In the genomic region with DNA sequence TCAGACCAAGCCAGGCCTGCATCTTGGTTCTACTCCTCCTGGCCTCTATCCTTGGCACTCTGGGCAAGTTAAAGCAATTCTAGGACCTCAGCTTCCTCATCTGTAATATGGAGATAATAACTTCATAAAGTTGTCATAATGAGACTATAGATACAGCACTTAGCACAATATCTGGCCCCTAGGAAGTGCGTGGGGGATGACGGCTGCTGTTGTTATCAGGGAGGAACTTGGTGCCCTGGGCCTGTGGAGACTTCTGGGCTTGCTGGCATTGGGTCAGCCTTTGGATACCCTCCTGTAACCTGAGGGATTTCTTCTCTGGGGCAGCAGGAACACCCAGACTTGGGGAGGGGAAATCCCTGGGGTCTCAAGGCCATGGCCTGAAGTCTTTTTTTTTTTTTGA, we compare ENCODE assay signal across 16 cellular contexts.
"Had no signal": no experiment of that assay in that cellular context is flagged by ENCODE, and none has a peak within 500 bp of the region (broad histone marks: within the 10 kb centered on the region; RNA-seq: fewer than 3 reads in every experiment).

No MANE protein-coding gene starts in this region.

- H3K4me3 ChIP-seq: transverse colon, uterus had no signal

- H3K27me3 ChIP-seq: transverse colon, uterus had no signal

- H3K27ac ChIP-seq: transverse colon, uterus had no signal

- DNase-seq: activated CD4-positive, alpha-beta memory T cell treated with anti-CD3 and anti-CD28 coated beads, Interleukin-2, amount 10 ng/mL, durations not matched to agents 7 days and 5 days; activated CD4-positive, alpha-beta T cell treated with anti-CD3 and anti-CD28 coated beads for 48 hours; activated effector memory CD4-positive, alpha-beta T cell treated with Interleukin-2 at 50 U/mL for 16 hours; activated naive CD4-positive, alpha-beta T cell treated with anti-CD3 and anti-CD28 coated beads, Interleukin-2, amount 10 ng/mL, durations not matched to agents 7 days and 5 days; activated T-cell treated with anti-CD3 and anti-CD28 coated beads, Interleukin-2, amount 50 U/mL, for 1 hour; dermis blood vessel endothelial cell; effector memory CD4-positive, alpha-beta T cell; mesendoderm; naive thymus-derived CD8-positive, alpha-beta T cell; stimulated activated CD4-positive, alpha-beta T cell treated with anti-CD3 and anti-CD28 coated beads, Interleukin-12 subunit alpha, Interleukin-12 subunit beta, amount 100 ng/mL, for 4 hours; stimulated activated CD4-positive, alpha-beta T cell treated with anti-CD3 and anti-CD28 coated beads, Interleukin-1b, Interleukin-23, amount 100 ng/mL, for 48 hours; stimulated activated naive CD4-positive, alpha-beta T cell treated with Interleukin-2 at 50 U/mL for 16 hours; substantia nigra; transverse colon; uterus had no signal

- ATAC-seq: naive thymus-derived CD8-positive, alpha-beta T cell had no signal

- H3K9me3 ChIP-seq: transverse colon, uterus had no signal

- H3K4me1 ChIP-seq: transverse colon had no signal

- H3K9me3 Mint-ChIP-seq: activated CD4-positive, alpha-beta memory T cell treated with anti-CD3 and anti-CD28 coated beads, Interleukin-2, amount 10 ng/mL, durations not matched to agents 7 days and 5 days; activated naive CD4-positive, alpha-beta T cell treated with anti-CD3 and anti-CD28 coated beads, Interleukin-2, amount 10 ng/mL, durations not matched to agents 7 days and 5 days; naive thymus-derived CD8-positive, alpha-beta T cell; T-helper 1 cell treated with Interleukin-12 subunit alpha and Interleukin-12 subunit beta and Interleukin-4 antibody, amounts not matched to agents 30 μg/mL and 1 μg/mL, for 36 hours had no signal

- H3K4me3 Mint-ChIP-seq: activated CD4-positive, alpha-beta memory T cell treated with anti-CD3 and anti-CD28 coated beads, Interleukin-2, amount 10 ng/mL, durations not matched to agents 7 days and 5 days; activated naive CD4-positive, alpha-beta T cell treated with anti-CD3 and anti-CD28 coated beads, Interleukin-2, amount 10 ng/mL, durations not matched to agents 7 days and 5 days; naive thymus-derived CD8-positive, alpha-beta T cell; T-helper 1 cell treated with Interleukin-12 subunit alpha and Interleukin-12 subunit beta and Interleukin-4 antibody, amounts not matched to agents 30 μg/mL and 1 μg/mL, for 36 hours had no signal

- H3K27me3 Mint-ChIP-seq: activated CD4-positive, alpha-beta memory T cell treated with anti-CD3 and anti-CD28 coated beads, Interleukin-2, amount 10 ng/mL, durations not matched to agents 7 days and 5 days; activated naive CD4-positive, alpha-beta T cell treated with anti-CD3 and anti-CD28 coated beads, Interleukin-2, amount 10 ng/mL, durations not matched to agents 7 days and 5 days; naive thymus-derived CD8-positive, alpha-beta T cell had no signal

- H3K36me3 ChIP-seq: uterus had no signal

- H3K27ac Mint-ChIP-seq: activated CD4-positive, alpha-beta memory T cell treated with anti-CD3 and anti-CD28 coated beads, Interleukin-2, amount 10 ng/mL, durations not matched to agents 7 days and 5 days; activated naive CD4-positive, alpha-beta T cell treated with anti-CD3 and anti-CD28 coated beads, Interleukin-2, amount 10 ng/mL, durations not matched to agents 7 days and 5 days; T-helper 1 cell treated with Interleukin-12 subunit alpha and Interleukin-12 subunit beta and Interleukin-4 antibody, amounts not matched to agents 30 μg/mL and 1 μg/mL, for 36 hours had no signal
